ENCODE assay signal across 10 cellular contexts in genomic region chr12:98002887-98003493, GRCh38.
A peak's percentile ranks its signal among the peaks of the same experiment; 100 is the strongest.
DNase-seq lines count a peak whose midpoint lies in the region; ATAC-seq and TF ChIP-seq lines count a peak whose summit lies in the region.
"Had no signal": no experiment of that assay in that cellular context is flagged by ENCODE, and none has a peak within 500 bp of the region (broad histone marks: within the 10 kb centered on the region; RNA-seq: fewer than 3 reads in every experiment).

No MANE protein-coding gene starts in this region.

- H3K36me3 ChIP-seq in thyroid gland (no peaks in the 10 kb centered on the region), ascending aorta (no peaks in the 10 kb centered on the region)

- H3K4me1 Mint-ChIP-seq in activated T-helper 1 cell treated with anti-CD3 and anti-CD28 coated beads, Interleukin-12 subunit alpha, Interleukin-12 subunit beta, Interleukin-2, Interleukin-4 antibody, amounts not matched to agents 30 ng/mL and 10 ng/mL and 1 ng/mL, durations not matched to agents 14 hours and 24 hours and 36 hours (ENCODE audit: low read depth), result no peaks in the 10 kb centered on the region
- H3K4me1 Mint-ChIP-seq: stimulated activated effector memory CD8-positive, alpha-beta T cell treated with anti-CD3 and anti-CD28 coated beads, Interleukin-12 subunit alpha, Interleukin-12 subunit beta, amount 100 ng/mL, for 72 hours had no signal

- H3K9me3 ChIP-seq in thyroid gland, result no peaks in the 10 kb centered on the region
- no peaks in the 10 kb centered on the region for H3K9me3 ChIP-seq in ascending aorta

- peak; percentile 82 for ATAC-seq in HG02885 (IDR thresholded peaks at IDR 0.05; ENCODE audit: poor library complexity, unreplicated experiment)
- ATAC-seq: stimulated activated effector memory CD8-positive, alpha-beta T cell treated with anti-CD3 and anti-CD28 coated beads, Interleukin-12 subunit alpha, Interleukin-12 subunit beta, amount 100 ng/mL, for 72 hours had no signal

- no peak overlapping the region for H3K4me3 Mint-ChIP-seq in activated T-helper 1 cell treated with anti-CD3 and anti-CD28 coated beads, Interleukin-12 subunit alpha, Interleukin-12 subunit beta, Interleukin-2, Interleukin-4 antibody, amounts not matched to agents 30 ng/mL and 10 ng/mL and 1 ng/mL, durations not matched to agents 14 hours and 24 hours and 36 hours
- H3K4me3 Mint-ChIP-seq: dendritic cell treated with granulocyte-macrophage colony-stimulating factor and Interleukin-4, amounts not matched to agents 40 ng/mL and 50 ng/mL, for 4 days; stimulated activated effector memory CD8-positive, alpha-beta T cell treated with anti-CD3 and anti-CD28 coated beads, Interleukin-12 subunit alpha, Interleukin-12 subunit beta, amount 100 ng/mL, for 72 hours had no signal

- no peaks in the 10 kb centered on the region for H3K4me1 ChIP-seq in thyroid gland
- no peaks in the 10 kb centered on the region for H3K4me1 ChIP-seq in ascending aorta

- no peaks in the 10 kb centered on the region for H3K9me3 Mint-ChIP-seq in activated T-helper 1 cell treated with anti-CD3 and anti-CD28 coated beads, Interleukin-12 subunit alpha, Interleukin-12 subunit beta, Interleukin-2, Interleukin-4 antibody, amounts not matched to agents 30 ng/mL and 10 ng/mL and 1 ng/mL, durations not matched to agents 14 hours and 24 hours and 36 hours
- H3K9me3 Mint-ChIP-seq: stimulated activated effector memory CD8-positive, alpha-beta T cell treated with anti-CD3 and anti-CD28 coated beads, Interleukin-12 subunit alpha, Interleukin-12 subunit beta, amount 100 ng/mL, for 72 hours had no signal

- 33 to 37% methylated on average over 9 of the region's 9 CpGs for WGBS in thyroid gland, 2 donors

- no peak for TF ChIP-seq POLR2A in thyroid gland (IDR thresholded peaks at IDR 0.05)

- H3K27ac ChIP-seq in 22Rv1, result no peak overlapping the region
- H3K27ac ChIP-seq in thyroid gland, result no peak overlapping the region
- H3K27ac ChIP-seq in ascending aorta, result no peak overlapping the region

- DNase-seq in GM12865 (ENCODE audit: low read depth) (peak; percentile 62), NCI-H2081 (lab: John Stamatoyannopoulos, UW) (peak; percentile 88 to 90), inferior parietal cortex (ENCODE audit: extremely low spot score) (peak; percentile 40), thyroid gland (peak; percentile 63 to 70), ascending aorta (ENCODE audit: low spot score in 2 of 2) (no peak)
- DNase-seq in activated T-helper 1 cell treated with anti-CD3 and anti-CD28 coated beads, Interleukin-12 subunit alpha, Interleukin-12 subunit beta, Interleukin-2, Interleukin-4 antibody, amounts not matched to agents 30 ng/mL and 10 ng/mL and 1 ng/mL, durations not matched to agents 14 hours and 24 hours and 36 hours (ENCODE audit: low spot score), result peak; percentile 1

- H3K27me3 ChIP-seq in thyroid gland (no peaks in the 10 kb centered on the region), ascending aorta (no peaks in the 10 kb centered on the region)

- H3K27ac Mint-ChIP-seq in activated T-helper 1 cell treated with anti-CD3 and anti-CD28 coated beads, Interleukin-12 subunit alpha, Interleukin-12 subunit beta, Interleukin-2, Interleukin-4 antibody, amounts not matched to agents 30 ng/mL and 10 ng/mL and 1 ng/mL, durations not matched to agents 14 hours and 24 hours and 36 hours, result no peak overlapping the region
- H3K27ac Mint-ChIP-seq: dendritic cell treated with granulocyte-macrophage colony-stimulating factor and Interleukin-4, amounts not matched to agents 40 ng/mL and 50 ng/mL, for 4 days; stimulated activated effector memory CD8-positive, alpha-beta T cell treated with anti-CD3 and anti-CD28 coated beads, Interleukin-12 subunit alpha, Interleukin-12 subunit beta, amount 100 ng/mL, for 72 hours had no signal

- H3K36me3 Mint-ChIP-seq in activated T-helper 1 cell treated with anti-CD3 and anti-CD28 coated beads, Interleukin-12 subunit alpha, Interleukin-12 subunit beta, Interleukin-2, Interleukin-4 antibody, amounts not matched to agents 30 ng/mL and 10 ng/mL and 1 ng/mL, durations not matched to agents 14 hours and 24 hours and 36 hours (ENCODE audit: low read depth), result no peaks in the 10 kb centered on the region
- H3K36me3 Mint-ChIP-seq: stimulated activated effector memory CD8-positive, alpha-beta T cell treated with anti-CD3 and anti-CD28 coated beads, Interleukin-12 subunit alpha, Interleukin-12 subunit beta, amount 100 ng/mL, for 72 hours had no signal

- TF ChIP-seq CTCF in 22Rv1 (IDR thresholded peaks at IDR 0.05), result peak; percentile 90
- TF ChIP-seq CTCF in GM12865 (IDR thresholded peaks at IDR 0.05; ENCODE audit: insufficient read depth, low read depth, low read length, missing control alignments), result peak; percentile 55
- peak; percentile 18 to 62 (median 46) for TF ChIP-seq CTCF in thyroid gland (IDR thresholded peaks at IDR 0.05)
- TF ChIP-seq CTCF in ascending aorta (IDR thresholded peaks at IDR 0.05), result peak in 1 of 3 experiments; percentile 45

- H3K27me3 Mint-ChIP-seq in activated T-helper 1 cell treated with anti-CD3 and anti-CD28 coated beads, Interleukin-12 subunit alpha, Interleukin-12 subunit beta, Interleukin-2, Interleukin-4 antibody, amounts not matched to agents 30 ng/mL and 10 ng/mL and 1 ng/mL, durations not matched to agents 14 hours and 24 hours and 36 hours (ENCODE audit: insufficient read depth), result peaks cover 5% of the 10 kb centered on the region
- H3K27me3 Mint-ChIP-seq: dendritic cell treated with granulocyte-macrophage colony-stimulating factor and Interleukin-4, amounts not matched to agents 40 ng/mL and 50 ng/mL, for 4 days had no signal

- intact Hi-C loops in activated T-helper 1 cell treated with anti-CD3 and anti-CD28 coated beads, Interleukin-12 subunit alpha, Interleukin-12 subunit beta, Interleukin-2, Interleukin-4 antibody, amounts not matched to agents 30 ng/mL and 10 ng/mL and 1 ng/mL, durations not matched to agents 14 hours and 24 hours and 36 hours (cut with micrococcal nuclease), result loop anchor here (1.0 kb wide), 1 partner anchor 370 kb away; no protein-coding TSS in a partner anchor
- intact Hi-C loops in thyroid gland (cut with DNase I), result no loop called here
- intact Hi-C loops in ascending aorta (cut with DNase I), result no loop called here

- H3K4me3 ChIP-seq in GM12865 (ENCODE audit: low read depth, low read length) (no peak overlapping the region), thyroid gland (replicated peaks in 1 of 3) (no peak overlapping the region), ascending aorta (no peak overlapping the region)

Comparison
In these comparisons a context has a peak if more than half of its experiments do, and no peak if none do; other contexts are left out.
1. DNase-seq: peak in GM12865 (single experiment), NCI-H2081 (2 of 2), activated T-helper 1 cell treated with anti-CD3 and anti-CD28 coated beads, Interleukin-12 subunit alpha, Interleukin-12 subunit beta, Interleukin-2, Interleukin-4 antibody, amounts not matched to agents 30 ng/mL and 10 ng/mL and 1 ng/mL, durations not matched to agents 14 hours and 24 hours and 36 hours (single experiment), inferior parietal cortex (single experiment) and thyroid gland (2 of 2); none in ascending aorta (0 of 2).